Comparison of ENCODE assay signal across 15 cellular contexts in the genomic region with DNA sequence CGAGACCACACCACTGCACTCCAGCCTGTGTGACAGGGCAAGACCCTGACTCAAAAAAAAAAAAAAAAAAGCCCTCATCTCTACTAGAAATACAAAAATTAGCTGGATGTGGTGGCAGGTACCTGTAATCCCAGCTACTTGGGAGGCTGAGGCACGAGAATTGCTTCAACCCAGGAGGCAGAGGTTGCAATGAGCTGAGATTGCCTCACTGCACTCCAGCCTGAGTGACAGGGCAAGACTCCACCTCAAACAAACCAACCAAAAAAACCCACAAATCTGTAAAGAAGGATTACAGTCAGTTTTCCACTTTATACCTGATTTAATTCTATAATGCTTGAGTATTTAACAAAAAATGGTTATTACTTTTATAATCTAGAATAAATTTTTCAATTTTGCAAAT. TPM values are rescaled to one million over a fixed set of nuclear protein-coding genes. Genes with fewer than 3 reads are reported as not detected.
DNase-seq lines count a peak whose midpoint lies in the region; ATAC-seq, FAIRE-seq and TF ChIP-seq lines count a peak whose summit lies in the region.
"Had no signal": no experiment of that assay in that cellular context is flagged by ENCODE, and none has a peak within 500 bp of the region (broad histone marks: within the 10 kb centered on the region; RNA-seq: fewer than 3 reads in every experiment).

No MANE protein-coding gene starts in this region.

- TF ChIP-seq RAD21 in HepG2 (CRISPR knock-in tag; IDR thresholded peaks at IDR 0.05) = no peak

- FAIRE-seq in HepG2 (lab: Jason Lieb, UNC) = no peak
- FAIRE-seq: GM18507 had no signal

- TF ChIP-seq CTCF in HepG2 (CRISPR knock-in tag; IDR thresholded peaks at IDR 0.05) (no peak), right lobe of liver (IDR thresholded peaks at IDR 0.05) (no peak), SU-DHL-6 (IDR thresholded peaks at IDR 0.05; ENCODE audit: insufficient read depth, low read length, poor library complexity, severe bottlenecking) (no peak), neutrophil (IDR thresholded peaks at IDR 0.05) (no peak)

- H3K4me3 ChIP-seq in HepG2 (replicated peaks in 1 of 3; ENCODE audit: insufficient read depth in 1 of 3, low read depth in 2 of 3, low read length in 3 of 3) (no peak overlapping the region), right lobe of liver (no peak overlapping the region), SU-DHL-6 (ENCODE audit: insufficient read depth, low read length, poor library complexity, severe bottlenecking) (peak overlapping the region; percentile 31), neutrophil (ENCODE audit: low read depth in 1 of 2, low read length in 1 of 2) (no peak overlapping the region)

- no peak for DNase-seq in HepG2 (ENCODE audit: low spot score)
- DNase-seq in right lobe of liver = no peak
- DNase-seq in stimulated activated CD4-positive, alpha-beta T cell treated with anti-CD3 and anti-CD28 coated beads, Interleukin-4, amount 100 ng/mL, for 4 hours = no peak
- no peak for DNase-seq in OCI-M2 (lab: John Stamatoyannopoulos, UW; ENCODE audit: unreplicated experiment)
- DNase-seq: BE2C; Caco-2; CD8-positive, alpha-beta memory T cell; DND-41; HCEC 1CT had no signal

- POLR2A ChIA-PET in HepG2 (lab: Yijun Ruan, JAX) = interaction anchor here (0.8 to 1.8 kb wide), 2 partner anchors 8 to 10 kb away, joined by 3 to 7 read pairs; a partner anchor contains a TSS

- CTCF ChIA-PET in HepG2 (lab: Yijun Ruan, JAX; ENCODE audit: low intra/inter-chr PET ratio, low total read pairs) = no interaction called here

- H3K79me2 ChIP-seq in HepG2 (ENCODE audit: insufficient read depth, low read length) (peaks cover 54% of the 10 kb centered on the region), SU-DHL-6 (ENCODE audit: insufficient read depth, low read length) (peaks cover 83% of the 10 kb centered on the region)

- H3K27ac ChIP-seq in HepG2 (ENCODE audit: extremely low read length, insufficient read depth, low read length) (no peak overlapping the region), right lobe of liver (no peak overlapping the region), SU-DHL-6 (ENCODE audit: low read depth, low read length) (peak overlapping the region; percentile 94), neutrophil (peak overlapping the region; percentile 33)
- H3K27ac ChIP-seq: C4-2B had no signal

- intact Hi-C loops in HepG2 (cut with micrococcal nuclease; ENCODE audit: unreplicated experiment) = no loop called here
- intact Hi-C loops in right lobe of liver (cut with DNase I) = no loop called here

- H3K4me1 ChIP-seq in HepG2 (ENCODE audit: insufficient read depth, low read length) = peaks cover 13% of the 10 kb centered on the region
- H3K4me1 ChIP-seq in right lobe of liver = no peaks in the 10 kb centered on the region
- H3K4me1 ChIP-seq in neutrophil (ENCODE audit: control insufficient read depth in 1 of 2, insufficient read depth in 1 of 2, low read depth in 1 of 2, low read length in 1 of 2) = peaks cover 11 to 14% of the 10 kb centered on the region in 2 experiments
- H3K4me1 ChIP-seq: BE2C, Caco-2 had no signal

- TF ChIP-seq EP300 in HepG2 (IDR thresholded peaks at IDR 0.05; ENCODE audit: low read depth in 2 of 2, low read length in 2 of 2) (no peak), HepG2 (CRISPR knock-in tag; IDR thresholded peaks at IDR 0.05; ENCODE audit: borderline replicate concordance) (no peak)

- H2AFZ ChIP-seq in HepG2 (ENCODE audit: low read length) (no peak overlapping the region), SU-DHL-6 (ENCODE audit: low read depth, low read length, severe bottlenecking) (no peak overlapping the region)

- TF ChIP-seq POLR2A in HepG2 (IDR thresholded peaks at IDR 0.05; ENCODE audit: insufficient read depth in 1 of 2, low read depth in 2 of 2, low read length in 2 of 2) (no peak), right lobe of liver (IDR thresholded peaks at IDR 0.05) (no peak)

- WGBS in HepG2 (ENCODE audit: low lambda C conversion rate) = 100% methylated on average over 2 of the region's 2 CpGs
- WGBS in right lobe of liver (ENCODE audit: insufficient coverage, low coverage, low lambda C conversion rate, missing lambda C conversion rate) = 75% methylated on average over 2 of the region's 2 CpGs

- H3K27me3 ChIP-seq in HepG2 (ENCODE audit: control insufficient read depth in 1 of 2, insufficient read depth in 2 of 2, low read length in 2 of 2) (no peaks in the 10 kb centered on the region), right lobe of liver (no peaks in the 10 kb centered on the region), SU-DHL-6 (ENCODE audit: low read length) (no peaks in the 10 kb centered on the region), neutrophil (no peaks in the 10 kb centered on the region)
- H3K27me3 ChIP-seq: BE2C had no signal

- H3K4me2 ChIP-seq in HepG2 (ENCODE audit: low read depth, low read length) = no peak overlapping the region
- peak overlapping the region; percentile 69 for H3K4me2 ChIP-seq in SU-DHL-6 (ENCODE audit: low read depth, low read length, poor library complexity, severe bottlenecking)

- H4K20me1 ChIP-seq in HepG2 (ENCODE audit: insufficient read depth, low read length) = peaks cover 6% of the 10 kb centered on the region; the same call in 1 of the 2 replicates
- no peaks in the 10 kb centered on the region; the same call in 1 of the 2 replicates for H4K20me1 ChIP-seq in SU-DHL-6 (ENCODE audit: low read depth, low read length)

- H3F3A ChIP-seq in SU-DHL-6 (ENCODE audit: insufficient read depth) = peaks cover 64% of the 10 kb centered on the region

- peaks cover 7% of the 10 kb centered on the region for H3K9me3 ChIP-seq in HepG2 (ENCODE audit: low read length)
- no peaks in the 10 kb centered on the region for H3K9me3 ChIP-seq in right lobe of liver
- no peaks in the 10 kb centered on the region for H3K9me3 ChIP-seq in SU-DHL-6 (ENCODE audit: insufficient read depth, low read length)
- H3K9me3 ChIP-seq in neutrophil = no peaks in the 10 kb centered on the region
- H3K9me3 ChIP-seq: BE2C, Caco-2 had no signal

- H3K9me2 ChIP-seq in SU-DHL-6 (replicated peaks; ENCODE audit: insufficient read depth, low read length) = no peaks in the 10 kb centered on the region

- H3K9ac ChIP-seq in HepG2 (ENCODE audit: insufficient read depth, low read depth, low read length) (no peak overlapping the region), SU-DHL-6 (ENCODE audit: low read length) (peak overlapping the region; percentile 48)

- ATAC-seq in HepG2 (no peak), right lobe of liver (no peak), GM21529 (IDR thresholded peaks at IDR 0.05; ENCODE audit: unreplicated experiment) (peak; percentile 20), GM21526 (IDR thresholded peaks at IDR 0.05; ENCODE audit: low FRiP score, unreplicated experiment) (no peak)

- no TSS peak for BruUV-seq in HepG2 (replicated peaks; lab: Mats Ljungman, UMichigan)

- H3K36me3 ChIP-seq in HepG2 (replicated peaks in 1 of 2; ENCODE audit: control insufficient read depth in 1 of 2, insufficient read depth in 2 of 2, low read length in 2 of 2) (peaks cover 29 to 64% of the 10 kb centered on the region in 2 experiments), right lobe of liver (peaks cover 0 to 35% (median 10%) of the 10 kb centered on the region in 4 donors), SU-DHL-6 (ENCODE audit: low read length) (peaks cover 70% of the 10 kb centered on the region), neutrophil (no peaks in the 10 kb centered on the region)

- in situ Hi-C loops in HepG2 (cut with HindIII; ENCODE audit: extremely low pct_ligation_motif_present, low pct_unique_long_range_greater_than_20kb) = no loop called here

TF ChIP-seq in HepG2, 621 proteins besides CTCF, POLR2A, EP300 and RAD21:
- TF ChIP-seq CEBPG (CRISPR knock-in tag; IDR thresholded peaks at IDR 0.05) (peak; percentile 35; the same call in 1 of the 2 replicates), TBL1XR1 (IDR thresholded peaks at IDR 0.05; ENCODE audit: borderline replicate concordance, low read length, partially characterized antibody) (no peak), ZNF460 (CRISPR knock-in tag; IDR thresholded peaks at IDR 0.05; ENCODE audit: borderline replicate concordance) (0 out of 2 replicates have a peak, but pooled peaks have one; percentile 53), CEBPB (IDR thresholded peaks at IDR 0.05; ENCODE audit: borderline replicate concordance, low read depth, low read length) (0 out of 2 replicates have a peak, but pooled peaks have one; percentile 23)

RNA-seq across cellular contexts. Expression of a gene that starts 9.7 kb away (rescaled TPM):
- total RNA-seq in HepG2 (2016; rRNA removed; fragmentation: Illumina TruSeq; extraction: Trizol) (149 and 246 TPM in 2 replicates), right lobe of liver (10 to 100 TPM; 19.9 to 49.1 (median 34.8) TPM)
- 19.9 and 25.4 TPM in 2 replicates for total RNA-seq in HepG2 (2016; cell fraction: cytosol; rRNA removed; fragmentation: Illumina TruSeq; extraction: Trizol; ENCODE audit: low read depth)
- 151 and 220 TPM in 2 replicates for total RNA-seq in HepG2 (2016; cell fraction: insoluble cytoplasmic fraction; rRNA removed; fragmentation: Illumina TruSeq; extraction: Trizol)
- total RNA-seq in HepG2 (2016; cell fraction: membrane; rRNA removed; fragmentation: Illumina TruSeq; extraction: Trizol) = 49.5 and 53.8 TPM in 2 replicates
- 83.7 and 87.9 TPM in 2 replicates for total RNA-seq in HepG2 (2016; cell fraction: nucleus; rRNA removed; fragmentation: Illumina TruSeq; extraction: Trizol)
- polyA plus RNA-seq in HepG2 (2011; rRNA removed) = 149 and 230 TPM in 2 replicates
- polyA plus RNA-seq in HepG2 (2011; cell fraction: cytosol; rRNA removed) = 82.7 and 108 TPM in 2 replicates
- 47.0 and 56.6 TPM in 2 replicates for polyA plus RNA-seq in HepG2 (2011; cell fraction: nucleus; rRNA removed)
- 118 and 170 TPM in 2 replicates for polyA plus RNA-seq in HepG2 (2012)
- 10.3 and 11.0 TPM in 2 replicates for polyA plus RNA-seq in HepG2 (2016; cell fraction: cytosol; fragmentation: Illumina TruSeq; extraction: Trizol; ENCODE audit: low read depth)
- polyA plus RNA-seq in HepG2 (2016; cell fraction: insoluble cytoplasmic fraction; fragmentation: Illumina TruSeq; extraction: Trizol; ENCODE audit: low read depth) = 177 and 181 TPM in 2 replicates
- polyA plus RNA-seq in HepG2 (2016; cell fraction: membrane; fragmentation: Illumina TruSeq; extraction: Trizol; ENCODE audit: low read depth) = 29.5 and 30.4 TPM in 2 replicates
- 88.4 and 95.0 TPM in 2 replicates for polyA plus RNA-seq in HepG2 (2016; cell fraction: nucleus; fragmentation: Illumina TruSeq; extraction: Trizol; ENCODE audit: insufficient read depth, low read depth)
- polyA minus RNA-seq in HepG2 (2011; rRNA and poly(A)+ RNA removed; ENCODE audit: low replicate concordance) = 23.5 and 77.2 TPM in 2 replicates
- 99.1 and 111 TPM in 2 replicates for polyA minus RNA-seq in HepG2 (2011; cell fraction: cytosol; rRNA and poly(A)+ RNA removed)
- 151 and 153 TPM in 2 replicates for polyA minus RNA-seq in HepG2 (2011; cell fraction: nucleus; rRNA and poly(A)+ RNA removed)

Comparison
In these comparisons a context has a peak if more than half of its experiments do, and no peak if none do; other contexts are left out.
1. H3K27ac ChIP-seq: peak in SU-DHL-6 (single experiment) and neutrophil (single experiment); none in HepG2 (single experiment) and right lobe of liver (0 of 3).